20 cellular contexts compared by ENCODE assay signal in the genomic region with DNA sequence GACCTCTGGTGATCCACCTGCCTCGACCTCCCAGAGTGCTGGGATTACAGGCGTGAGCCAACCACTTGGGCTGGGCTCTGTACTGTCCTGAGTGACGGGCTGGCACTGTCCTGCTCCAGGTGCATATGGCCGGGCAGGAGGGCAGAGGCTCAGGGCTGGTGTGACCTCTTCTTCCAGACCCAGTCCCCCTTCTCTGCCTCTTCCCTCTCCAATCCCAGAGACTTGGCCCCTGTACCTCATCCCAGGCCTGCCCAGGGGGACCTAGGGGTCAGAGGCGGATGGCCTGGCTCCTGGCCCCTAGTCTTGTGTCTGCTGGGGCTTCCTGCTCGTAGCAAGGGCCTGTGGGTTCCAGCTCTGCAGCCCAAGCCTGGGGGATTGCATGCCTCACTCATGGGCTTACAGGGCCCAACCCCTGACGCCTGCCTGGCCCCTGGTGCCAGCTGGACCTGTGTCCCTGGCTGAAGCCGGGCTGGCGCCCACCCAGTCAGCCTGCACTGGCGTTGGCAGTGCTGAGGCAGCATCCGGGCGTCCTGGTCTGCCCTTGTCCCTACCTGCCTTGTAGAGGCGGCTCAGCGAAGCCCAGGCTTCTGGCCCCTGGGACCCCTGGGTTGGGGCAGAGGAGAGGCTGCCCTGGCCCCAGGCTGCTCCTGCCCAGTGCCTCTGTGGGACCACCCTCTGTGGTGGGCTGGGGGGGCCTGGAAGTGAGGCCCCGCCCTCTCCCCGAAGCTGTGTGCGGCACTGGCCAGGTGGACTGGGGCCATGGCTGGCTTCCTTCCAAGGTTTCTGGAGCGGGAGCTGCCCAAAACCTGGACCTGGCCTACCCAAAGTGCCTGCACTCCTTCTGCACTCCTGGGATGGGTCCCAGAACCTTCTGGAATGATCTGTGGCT. TPM values are rescaled to one million over a fixed set of nuclear protein-coding genes. Genes with fewer than 3 reads are reported as not detected.
A peak's percentile ranks its signal among the peaks of the same experiment; 100 is the strongest.
DNase-seq lines count a peak whose midpoint lies in the region; ATAC-seq, FAIRE-seq and TF ChIP-seq lines count a peak whose summit lies in the region.
"Had no signal": no experiment of that assay in that cellular context is flagged by ENCODE, and none has a peak within 500 bp of the region (broad histone marks: within the 10 kb centered on the region; RNA-seq: fewer than 3 reads in every experiment).

No MANE protein-coding gene starts in this region.

- no peaks in the 10 kb centered on the region for H3K27me3 Mint-ChIP-seq in H9 (ENCODE audit: low read depth)
- H3K27me3 Mint-ChIP-seq: activated CD8-positive, alpha-beta memory T cell treated with anti-CD3 and anti-CD28 coated beads, Interleukin-2, amount 10 ng/mL, durations not matched to agents 7 days and 5 days; naive B cell; stimulated activated naive CD8-positive, alpha-beta T cell treated with anti-CD3 and anti-CD28 coated beads, Interleukin-15, amount 100 ng/mL, for 72 hours had no signal

- H3K9me3 ChIP-seq in BE2C = no peaks in the 10 kb centered on the region
- H3K9me3 ChIP-seq in H9 (ENCODE audit: control insufficient read depth, low read depth, low read length) = no peaks in the 10 kb centered on the region
- H3K9me3 ChIP-seq in heart right ventricle = no peaks in the 10 kb centered on the region
- no peaks in the 10 kb centered on the region for H3K9me3 ChIP-seq in pancreas
- H3K9me3 ChIP-seq in effector memory CD4-positive, alpha-beta T cell (ENCODE audit: control insufficient read depth, low read length) = no peaks in the 10 kb centered on the region
- H3K9me3 ChIP-seq: SJCRH30, vagina had no signal

- H2BK12ac ChIP-seq in H9 (ENCODE audit: insufficient read length, low read depth, low read length) = no peak overlapping the region

- peaks cover 0 to 5% (median 0%) of the 10 kb centered on the region in 3 experiments; a peak in 3 of 7 replicates for H3K36me3 Mint-ChIP-seq in H9 (ENCODE audit: insufficient read depth in 1 of 3, low read depth in 3 of 3)
- H3K36me3 Mint-ChIP-seq: activated CD8-positive, alpha-beta memory T cell treated with anti-CD3 and anti-CD28 coated beads, Interleukin-2, amount 10 ng/mL, durations not matched to agents 7 days and 5 days; naive B cell had no signal

- H3K36me3 ChIP-seq in BE2C = 0 out of 2 replicates have a peak, but pooled peaks cover 3% of the 10 kb centered on the region
- peaks cover 0 to 16% (median 0%) of the 10 kb centered on the region in 9 donors for H3K36me3 ChIP-seq in heart right ventricle
- H3K36me3 ChIP-seq in pancreas = no peaks in the 10 kb centered on the region
- H3K36me3 ChIP-seq in effector memory CD4-positive, alpha-beta T cell (ENCODE audit: control insufficient read depth, insufficient read depth, low read length) = peaks cover 11% of the 10 kb centered on the region
- H3K36me3 ChIP-seq: SJCRH30, vagina had no signal

- H2AK5ac ChIP-seq in H9 (ENCODE audit: insufficient read length, low read length) = no peak overlapping the region

- H3K9me3 Mint-ChIP-seq in H9 = peaks cover 0 to 4% of the 10 kb centered on the region in 2 experiments; a peak in 1 of 5 replicates
- H3K9me3 Mint-ChIP-seq: naive B cell; stimulated activated naive CD8-positive, alpha-beta T cell treated with anti-CD3 and anti-CD28 coated beads, Interleukin-15, amount 100 ng/mL, for 72 hours had no signal

- H3K4me1 ChIP-seq in BE2C (peaks cover 16% of the 10 kb centered on the region), H9 (ENCODE audit: insufficient read depth, low read length) (no peaks in the 10 kb centered on the region), heart right ventricle (peaks cover 6 to 31% (median 17%) of the 10 kb centered on the region in 9 donors), pancreas (peaks cover 0 to 4% (median 0%) of the 10 kb centered on the region in 3 donors)
- H3K4me1 ChIP-seq in effector memory CD4-positive, alpha-beta T cell (ENCODE audit: control insufficient read depth, insufficient read depth, low read length, poor library complexity, severe bottlenecking) = no peaks in the 10 kb centered on the region

- H3K9ac ChIP-seq in H9 (ENCODE audit: extremely low read depth, insufficient read length, low read length) = no peak overlapping the region

- no peak overlapping the region for H2BK5ac ChIP-seq in H9 (ENCODE audit: insufficient read length, low read length)

- H4K91ac ChIP-seq in H9 (ENCODE audit: insufficient read length, low read depth, low read length) = no peak overlapping the region

- no peak overlapping the region for H4K8ac ChIP-seq in H9 (replicated peaks; ENCODE audit: insufficient read length, low read depth, low read length)

- no peak overlapping the region for H3K56ac ChIP-seq in H9 (ENCODE audit: insufficient read length, low read depth, low read length)

- H3K27ac ChIP-seq in H9 (ENCODE audit: insufficient read length, low read depth, low read length) (no peak overlapping the region), heart right ventricle (peak overlapping the region in 7 of 10 donors; percentile 15 to 70 (median 39)), pancreas (no peak overlapping the region)
- H3K27ac ChIP-seq in effector memory CD4-positive, alpha-beta T cell (ENCODE audit: insufficient read depth, low read length, poor library complexity, severe bottlenecking) = no peak overlapping the region
- H3K27ac ChIP-seq: SJCRH30, vagina had no signal

- H3K79me1 ChIP-seq in H9 (ENCODE audit: insufficient read depth, low read depth, low read length, poor library complexity, severe bottlenecking) = no peaks in the 10 kb centered on the region

- peaks cover 0 to 9% of the 10 kb centered on the region in 2 experiments; a peak in 2 of 4 replicates for H3K4me1 Mint-ChIP-seq in H9

- no peak overlapping the region for H3K18ac ChIP-seq in H9 (ENCODE audit: insufficient read length, low read depth, low read length)

- H2BK15ac ChIP-seq in H9 (ENCODE audit: low read depth, low read length) = no peak overlapping the region

- intact Hi-C loops in heart right ventricle (cut with DNase I) (no loop called here), pancreas (cut with DNase I) (no loop called here)

- H3K4me2 ChIP-seq in H9 (ENCODE audit: insufficient read depth, insufficient read length, low read length) = no peak overlapping the region

- H3K27ac Mint-ChIP-seq in H9 = no peak overlapping the region
- H3K27ac Mint-ChIP-seq: activated CD8-positive, alpha-beta memory T cell treated with anti-CD3 and anti-CD28 coated beads, Interleukin-2, amount 10 ng/mL, durations not matched to agents 7 days and 5 days had no signal

- ATAC-seq in heart right ventricle (peak in 3 of 8 donors; percentile 2 to 7 (median 3)), pancreas (no peak), HG03135 (IDR thresholded peaks at IDR 0.05; ENCODE audit: unreplicated experiment) (no peak)
- ATAC-seq: activated CD8-positive, alpha-beta memory T cell treated with anti-CD3 and anti-CD28 coated beads, Interleukin-2, amount 10 ng/mL, durations not matched to agents 7 days and 5 days; stimulated activated naive CD8-positive, alpha-beta T cell treated with anti-CD3 and anti-CD28 coated beads, Interleukin-15, amount 100 ng/mL, for 72 hours had no signal

- no CpG with 5 or more reads among the region's 18 CpGs for WGBS in H9 (ENCODE audit: extremely low coverage, insufficient read length, low lambda C conversion rate)
- WGBS in heart right ventricle, 2 donors = 58 to 71% methylated on average over 18 of the region's 18 CpGs
- WGBS in pancreas, 2 donors = 68 to 69% methylated on average over 18 of the region's 18 CpGs

- no peak overlapping the region; the same call in 1 of the 2 replicates for H3K14ac ChIP-seq in H9 (ENCODE audit: insufficient read depth, low read length)

- no peaks in the 10 kb centered on the region for H3K79me2 ChIP-seq in H9 (ENCODE audit: insufficient read depth, low read length)

- TF ChIP-seq CTCF in BE2C (IDR thresholded peaks at IDR 0.05; ENCODE audit: low read depth, low read length) (no peak), H9 (conservative IDR thresholded peaks at IDR 0.05) (no peak), heart right ventricle (IDR thresholded peaks at IDR 0.05) (no peak), pancreas (IDR thresholded peaks at IDR 0.05) (no peak)

- no peaks in the 10 kb centered on the region for H4K20me1 ChIP-seq in H9 (ENCODE audit: control insufficient read depth, insufficient read depth, insufficient read length)

- FAIRE-seq in pancreas (lab: Jason Lieb, UNC) = no peak
- FAIRE-seq: colon had no signal

- no peak overlapping the region for H2BK120ac ChIP-seq in H9 (ENCODE audit: low read depth, low read length, poor library complexity, severe bottlenecking)

- DNase-seq in BE2C (peak; percentile 10), H9 (peak; percentile 18), heart right ventricle (peak in 1 of 2 donors; percentile 77), pancreas (peak in 4 of 6 donors; percentile 14 to 80 (median 51)), NCI-H2081 (lab: John Stamatoyannopoulos, UW) (no peak)
- no peak for DNase-seq in stimulated activated CD8-positive, alpha-beta memory T cell treated with anti-CD3 and anti-CD28 coated beads, Interleukin-4, amount 100 ng/mL, for 48 hours
- no peak for DNase-seq in effector memory CD4-positive, alpha-beta T cell
- DNase-seq: activated effector memory CD4-positive, alpha-beta T cell treated with anti-CD3 and anti-CD28 coated beads, Interleukin-2, amount 50 U/mL, for 16 hours; foreskin fibroblast; MV-4-11; naive B cell; NCI-H2029 treated with DMSO at 0.1 percent for 48 hours; NCI-H510A treated with DMSO at 0.1 percent for 48 hours; stimulated activated naive CD8-positive, alpha-beta T cell treated with anti-CD3 and anti-CD28 coated beads, Interleukin-15, amount 100 ng/mL, for 72 hours had no signal

- no peak overlapping the region for H3T11ph ChIP-seq in H9 (ENCODE audit: low read length)

- no peak overlapping the region for H3K23ac ChIP-seq in H9 (ENCODE audit: insufficient read length, low read depth, low read length)

- H3K27me3 ChIP-seq in BE2C (no peaks in the 10 kb centered on the region), H9 (ENCODE audit: insufficient read depth, low read length) (no peaks in the 10 kb centered on the region), heart right ventricle (no peaks in the 10 kb centered on the region), pancreas (no peaks in the 10 kb centered on the region)
- H3K27me3 ChIP-seq in effector memory CD4-positive, alpha-beta T cell (replicated peaks; ENCODE audit: control insufficient read depth, insufficient read depth, low read length, poor library complexity, severe bottlenecking) = no peaks in the 10 kb centered on the region
- H3K27me3 ChIP-seq: SJCRH30, vagina had no signal

- no peaks in the 10 kb centered on the region for H3K23me2 ChIP-seq in H9 (ENCODE audit: insufficient read length, low read depth, low read length, poor library complexity, severe bottlenecking)

- no peak overlapping the region for H2BK20ac ChIP-seq in H9 (ENCODE audit: low read depth, low read length, poor library complexity, severe bottlenecking)

- H3K4me3 Mint-ChIP-seq in H9 = no peak overlapping the region
- H3K4me3 Mint-ChIP-seq: activated CD8-positive, alpha-beta memory T cell treated with anti-CD3 and anti-CD28 coated beads, Interleukin-2, amount 10 ng/mL, durations not matched to agents 7 days and 5 days; stimulated activated naive CD8-positive, alpha-beta T cell treated with anti-CD3 and anti-CD28 coated beads, Interleukin-15, amount 100 ng/mL, for 72 hours had no signal

- no peak overlapping the region for H2AFZ ChIP-seq in H9 (ENCODE audit: low read length)

- H4K5ac ChIP-seq in H9 (ENCODE audit: insufficient read length, low read depth, low read length) = no peak overlapping the region

- no peak overlapping the region for H3K4me3 ChIP-seq in BE2C (ENCODE audit: low read depth, low read length)
- H3K4me3 ChIP-seq in heart right ventricle = no peak overlapping the region
- no peak overlapping the region for H3K4me3 ChIP-seq in pancreas
- H3K4me3 ChIP-seq in effector memory CD4-positive, alpha-beta T cell (ENCODE audit: insufficient read depth, low read depth, low read length, poor library complexity, severe bottlenecking) = no peak overlapping the region
- H3K4me3 ChIP-seq: lung, SJCRH30, vagina had no signal

- H3K4ac ChIP-seq in H9 (ENCODE audit: low read depth, low read length) = no peak overlapping the region

RNA-seq across cellular contexts. Expression of gene TEDC1, which starts 4.3 kb away (rescaled TPM):
- 40.9 TPM for polyA plus RNA-seq in BE2C (2012; ENCODE audit: insufficient read depth, insufficient read length, low read depth)
- 26.2 TPM in 2 replicates for total RNA-seq in H9 (2021)
- 1 to 10 TPM; 2.3 to 5.2 (median 4.2) TPM for total RNA-seq in heart right ventricle
- 10 to 100 TPM in 1 of 2 donors, 1 to 10 TPM in 1; 8.4 to 10.0 TPM for polyA plus RNA-seq in heart right ventricle
- 1 to 10 TPM; 2.0 to 5.2 (median 3.3) TPM for total RNA-seq in pancreas
- polyA plus RNA-seq in pancreas = 10 to 100 TPM; 18.1 to 21.5 TPM

RNA-seq across cellular contexts. Expression of gene CRIP1, which starts 8.7 kb away (rescaled TPM):
- polyA plus RNA-seq in BE2C (2012; ENCODE audit: insufficient read depth, insufficient read length, low read depth) = 451 TPM
- 6.9 and 8.8 TPM in 2 replicates for total RNA-seq in H9 (2021)
- total RNA-seq in heart right ventricle = 100 to 1,000 TPM in 1 of 10 donors, 10 to 100 TPM in 9; 34.0 to 131 (median 51.0) TPM
- 100 to 1,000 TPM; 149 to 170 TPM for polyA plus RNA-seq in heart right ventricle
- total RNA-seq in pancreas = 10 to 100 TPM in 1 of 6 donors, 1 to 10 TPM in 5; 2.4 to 14.0 (median 9.0) TPM
- polyA plus RNA-seq in pancreas = 10 to 100 TPM; 35.4 to 71.0 TPM

RNA-seq across cellular contexts. Expression of gene CRIP2, which starts 20.7 kb away (rescaled TPM):
- 2,068 TPM for polyA plus RNA-seq in BE2C (2012; ENCODE audit: insufficient read depth, insufficient read length, low read depth)
- total RNA-seq in H9 (2021) (5.7 and 7.2 TPM in 2 replicates), heart right ventricle (1,000 to 10,000 TPM in 3 of 10 donors, 100 to 1,000 TPM in 7; 731 to 1,223 (median 884) TPM), pancreas (10 to 100 TPM; 12.9 to 37.4 (median 24.3) TPM)
- polyA plus RNA-seq in heart right ventricle (1,000 to 10,000 TPM; 1,120 to 1,194 TPM), pancreas (100 to 1,000 TPM in 1 of 2 donors, 10 to 100 TPM in 1; 99.5 to 223 TPM)

RNA-seq across cellular contexts. Expression of gene TMEM121, which starts 31.0 kb away (rescaled TPM):
- 11.3 TPM for polyA plus RNA-seq in BE2C (2012; ENCODE audit: insufficient read depth, insufficient read length, low read depth)
- total RNA-seq in H9 (2021) = 1.0 and 2.6 TPM in 2 replicates
- 1 to 10 TPM in 8 of 10 donors, under 1 TPM in 2; 0.93 to 2.3 (median 1.7) TPM for total RNA-seq in heart right ventricle
- polyA plus RNA-seq in heart right ventricle = 1 to 10 TPM; 1.3 to 2.6 TPM
- total RNA-seq in pancreas = 1 to 10 TPM in 5 of 6 donors, under 1 TPM in 1; 0.92 to 3.3 (median 1.8) TPM
- polyA plus RNA-seq in pancreas = 1 to 10 TPM; 1.2 to 2.5 TPM

Comparison
In these comparisons a context has a peak if more than half of its experiments do, and no peak if none do; other contexts are left out.
1. DNase-seq: peak in BE2C (single experiment), H9 (single experiment) and pancreas (4 of 6); none in stimulated activated CD8-positive, alpha-beta memory T cell treated with anti-CD3 and anti-CD28 coated beads, Interleukin-4, amount 100 ng/mL, for 48 hours (single experiment), effector memory CD4-positive, alpha-beta T cell (0 of 3) and NCI-H2081 (0 of 2).
2. H3K27ac ChIP-seq: peak in heart right ventricle (7 of 10); none in H9 (single experiment), pancreas (0 of 4) and effector memory CD4-positive, alpha-beta T cell (single experiment).
3. RNA of gene CRIP2, which starts 20.7 kb away (total RNA-seq): 731 to 1,223 TPM in heart right ventricle; 12.9 to 37.4 TPM in pancreas and 5.7 to 7.2 TPM in H9; every median in the first group is over 10 times any median in the second.